In genomic region chr3:28242519-28242918, GRCh38 we compare ENCODE assay signal across 9 cellular contexts. TPM values are rescaled to one million over a fixed set of nuclear protein-coding genes. Genes with fewer than 3 reads are reported as not detected.
DNase-seq lines count a peak whose midpoint lies in the region; ATAC-seq, FAIRE-seq and TF ChIP-seq lines count a peak whose summit lies in the region.
"Had no signal": no experiment of that assay in that cellular context is flagged by ENCODE, and none has a peak within 500 bp of the region (broad histone marks: within the 10 kb centered on the region; RNA-seq: fewer than 3 reads in every experiment).

No MANE protein-coding gene starts in this region.

- H3K9me3 Mint-ChIP-seq in Caco-2 (ENCODE audit: unreplicated experiment): no peaks in the 10 kb centered on the region

- H3K27me3 ChIP-seq in Caco-2 (replicated peaks; ENCODE audit: control insufficient read depth, insufficient read depth, low read length) (no peaks in the 10 kb centered on the region), OCI-LY1 (ENCODE audit: insufficient read depth, low read length) (no peaks in the 10 kb centered on the region), endothelial cell of umbilical vein (ENCODE audit: control insufficient read depth in 2 of 2, insufficient read depth in 2 of 2, low read length in 2 of 2) (peaks cover 0 to 2% of the 10 kb centered on the region in 2 experiments), pancreas (no peaks in the 10 kb centered on the region)

- H3K9me2 ChIP-seq in OCI-LY1 (ENCODE audit: low read depth, low read length): no peaks in the 10 kb centered on the region

- WGBS in pancreas, 2 donors: 86 to 95% methylated on average over 3 of the region's 3 CpGs

- TSS peak; percentile 70 for BruUV-seq in Caco-2 (replicated peaks; lab: Mats Ljungman, UMichigan)
- no TSS peak for BruUV-seq in endothelial cell of umbilical vein (replicated peaks; lab: Mats Ljungman, UMichigan)

- CTCF ChIA-PET in Caco-2 (lab: Charles Lee) (no interaction called here), endothelial cell of umbilical vein (lab: Charles Lee) (no interaction called here)

- H3K36me3 ChIP-seq in Caco-2 (ENCODE audit: control insufficient read depth, insufficient read depth, low read length) (no peaks in the 10 kb centered on the region), OCI-LY1 (ENCODE audit: insufficient read depth, low read length) (no peaks in the 10 kb centered on the region), endothelial cell of umbilical vein (ENCODE audit: control insufficient read depth in 2 of 2, extremely low read depth in 1 of 2, insufficient read depth in 2 of 2, low read length in 2 of 2) (no peaks in the 10 kb centered on the region), pancreas (no peaks in the 10 kb centered on the region)

- no peaks in the 10 kb centered on the region for H3K9me1 ChIP-seq in endothelial cell of umbilical vein (replicated peaks; ENCODE audit: control insufficient read depth, extremely low read depth, insufficient read depth, low read length)

- H3K4me1 Mint-ChIP-seq in Caco-2 (ENCODE audit: low read depth, unreplicated experiment): peaks cover 33% of the 10 kb centered on the region

- peak overlapping the region; percentile 80 for H3K27ac Mint-ChIP-seq in Caco-2 (ENCODE audit: unreplicated experiment)

- POLR2A ChIA-PET in Caco-2 (lab: Charles Lee): no interaction called here
- POLR2A ChIA-PET in endothelial cell of umbilical vein (lab: Charles Lee): no interaction called here

- dilution Hi-C loops in endothelial cell of umbilical vein (cut with MboI; ENCODE audit: extremely low pct_ligation_motif_present, low sequenced_read_pairs): no loop called here

- H4K20me1 ChIP-seq in OCI-LY1 (ENCODE audit: insufficient read depth, low read length) (no peaks in the 10 kb centered on the region), endothelial cell of umbilical vein (replicated peaks; ENCODE audit: control insufficient read depth, extremely low read depth, insufficient read depth, low read length) (no peaks in the 10 kb centered on the region)

- no peak for ATAC-seq in pancreas
- ATAC-seq in GM18502 (IDR thresholded peaks at IDR 0.05; ENCODE audit: poor library complexity, unreplicated experiment): no peak

- peak overlapping the region; percentile 94 for H3K9ac ChIP-seq in OCI-LY1 (ENCODE audit: low read length)
- no peak overlapping the region for H3K9ac ChIP-seq in endothelial cell of umbilical vein (replicated peaks; ENCODE audit: extremely low read depth, insufficient read depth, low read length)

- FAIRE-seq in endothelial cell of umbilical vein (lab: Jason Lieb, UNC) (no peak), pancreas (lab: Jason Lieb, UNC) (no peak)

- peaks cover 41% of the 10 kb centered on the region for H3K79me2 ChIP-seq in OCI-LY1 (ENCODE audit: insufficient read depth, low read length)
- peaks cover 20% of the 10 kb centered on the region for H3K79me2 ChIP-seq in endothelial cell of umbilical vein (ENCODE audit: control insufficient read depth, insufficient read depth, low read length)

- H3K4me3 ChIP-seq in Caco-2 (ENCODE audit: low read depth, low read length) (peak overlapping the region; percentile 74), OCI-LY1 (ENCODE audit: low read depth, low read length, poor library complexity, severe bottlenecking) (peak overlapping the region; percentile 88), endothelial cell of umbilical vein (replicated peaks in 1 of 3; ENCODE audit: insufficient read depth in 1 of 3, low read depth in 1 of 3, low read length in 3 of 3) (peak overlapping the region in 2 of 3 experiments; percentile 55 to 94), pancreas (peak overlapping the region in 3 of 4 donors; percentile 69 to 97 (median 82))

- peak overlapping the region; percentile 88 for H3K4me3 Mint-ChIP-seq in Caco-2 (ENCODE audit: unreplicated experiment)

- no peak overlapping the region for H3K27ac ChIP-seq in OCI-LY1 (ENCODE audit: low read depth, low read length, poor library complexity, severe bottlenecking)
- no peak overlapping the region for H3K27ac ChIP-seq in endothelial cell of umbilical vein (ENCODE audit: insufficient read depth, low read depth, low read length)
- no peak overlapping the region for H3K27ac ChIP-seq in pancreas

- intact Hi-C loops in Caco-2 (cut with micrococcal nuclease; ENCODE audit: unreplicated experiment): no loop called here
- intact Hi-C loops in endothelial cell of umbilical vein (cut with micrococcal nuclease): loop anchor here (5.0 kb wide), 2 partner anchors 55 to 520 kb away; partner anchors contain the start of gene EOMES
- intact Hi-C loops in pancreas (cut with DNase I): no loop called here

- DNase-seq in Caco-2: no peak
- no peak for DNase-seq in endothelial cell of umbilical vein (ENCODE audit: low read depth, low spot score)
- no peak for DNase-seq in pancreas
- no peak for DNase-seq in middle frontal gyrus (ENCODE audit: extremely low spot score, low spot score)
- no peak for DNase-seq in CD1c-positive myeloid dendritic cell (ENCODE audit: extremely low spot score)
- DNase-seq in NCI-H526 treated with DMSO at 0.1 percent for 48 hours (lab: John Stamatoyannopoulos, UW): no peak
- DNase-seq: activated CD4-positive, alpha-beta T cell treated with anti-CD3 and anti-CD28 coated beads, Interleukin-2, amount 50 U/mL, for 1 hour had no signal

- H3K36me3 Mint-ChIP-seq in Caco-2 (ENCODE audit: insufficient read depth, unreplicated experiment): peaks cover 15% of the 10 kb centered on the region

- TF ChIP-seq CTCF in Caco-2 (IDR thresholded peaks at IDR 0.05; ENCODE audit: insufficient read depth in 1 of 2, low read depth in 1 of 2, low read length in 1 of 2, severe bottlenecking in 1 of 2, unreplicated experiment in 1 of 2) (no peak), OCI-LY1 (IDR thresholded peaks at IDR 0.05; ENCODE audit: low read length) (no peak), endothelial cell of umbilical vein (IDR thresholded peaks at IDR 0.05; ENCODE audit: extremely low read depth in 1 of 2, insufficient read depth in 1 of 2, low read depth in 1 of 2, low read length in 2 of 2) (no peak), pancreas (IDR thresholded peaks at IDR 0.05) (no peak)

- H2AFZ ChIP-seq in OCI-LY1 (ENCODE audit: low read length) (no peak overlapping the region), endothelial cell of umbilical vein (ENCODE audit: low read depth, low read length) (peak overlapping the region; percentile 88)

- H3K27me3 Mint-ChIP-seq in Caco-2 (ENCODE audit: insufficient read depth, unreplicated experiment): no peaks in the 10 kb centered on the region

- H3K4me1 ChIP-seq in Caco-2 (peaks cover 17% of the 10 kb centered on the region), OCI-LY1 (ENCODE audit: insufficient read depth, low read length, severe bottlenecking) (peaks cover 28% of the 10 kb centered on the region), endothelial cell of umbilical vein (ENCODE audit: control insufficient read depth, extremely low read depth, insufficient read depth, low read length) (peaks cover 12% of the 10 kb centered on the region), pancreas (peaks cover 0 to 23% (median 5%) of the 10 kb centered on the region in 3 donors)

- H3F3A ChIP-seq in OCI-LY1 (ENCODE audit: insufficient read depth, low read length): no peaks in the 10 kb centered on the region

- no peak for TF ChIP-seq POLR2A in endothelial cell of umbilical vein (IDR thresholded peaks at IDR 0.05; ENCODE audit: low read depth, low read length)

- H3K4me2 ChIP-seq in OCI-LY1 (ENCODE audit: low read length) (peak overlapping the region; percentile 91), endothelial cell of umbilical vein (ENCODE audit: insufficient read depth, low read length) (peak overlapping the region; percentile 92)

- H3K9me3 ChIP-seq in Caco-2 (no peaks in the 10 kb centered on the region), OCI-LY1 (ENCODE audit: low read length) (no peaks in the 10 kb centered on the region), endothelial cell of umbilical vein (replicated peaks; ENCODE audit: control insufficient read depth, insufficient read depth, low read length) (no peaks in the 10 kb centered on the region), pancreas (no peaks in the 10 kb centered on the region)

TF ChIP-seq in endothelial cell of umbilical vein, 7 proteins besides CTCF, POLR2A, EP300 and RAD21:
- TF ChIP-seq MYC (IDR thresholded peaks at IDR 0.05; ENCODE audit: low read depth, low read length) (no peak), JUN (IDR thresholded peaks at IDR 0.05; ENCODE audit: borderline replicate concordance, insufficient read depth, insufficient read length, low read depth) (no peak), POLR2AphosphoS5 (IDR thresholded peaks at IDR 0.05; ENCODE audit: insufficient read depth, low read depth, low read length) (no peak), EZH2 (IDR thresholded peaks at IDR 0.05; ENCODE audit: borderline replicate concordance, low read depth, low read length, severe bottlenecking) (no peak), GATA2 (IDR thresholded peaks at IDR 0.05; ENCODE audit: insufficient read depth, insufficient read length, low read depth, low read length) (no peak), FOS (IDR thresholded peaks at IDR 0.05; ENCODE audit: borderline replicate concordance, insufficient read depth, low read length) (no peak)
- TF ChIP-seq, protein P1, sequence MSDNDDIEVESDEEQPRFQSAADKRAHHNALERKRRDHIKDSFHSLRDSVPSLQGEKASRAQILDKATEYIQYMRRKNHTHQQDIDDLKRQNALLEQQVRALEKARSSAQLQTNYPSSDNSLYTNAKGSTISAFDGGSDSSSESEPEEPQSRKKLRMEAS (IDR thresholded peaks at IDR 0.05; ENCODE audit: insufficient read depth, insufficient read length): no peak

RNA-seq across cellular contexts. Expression of gene CMC1, which starts 1.1 kb away (rescaled TPM):
- total RNA-seq in Caco-2 (2022) (22.8 and 23.7 TPM in 2 replicates), endothelial cell of umbilical vein (15.3 and 18.6 TPM in 2 replicates), pancreas (1 to 10 TPM; 4.3 to 9.3 (median 7.1) TPM)
- polyA plus RNA-seq in endothelial cell of umbilical vein (9.0 and 13.1 TPM in 2 replicates), pancreas (10 to 100 TPM; 16.4 to 23.9 TPM)
- polyA plus RNA-seq in endothelial cell of umbilical vein (2011; cell fraction: cytosol; rRNA removed): 16.2 and 17.5 TPM in 2 replicates
- polyA plus RNA-seq in endothelial cell of umbilical vein (2011; cell fraction: nucleus; rRNA removed): 12.5 and 15.5 TPM in 2 replicates
- polyA plus RNA-seq in endothelial cell of umbilical vein (2012): 26.7 and 29.4 TPM in 2 replicates
- polyA minus RNA-seq in endothelial cell of umbilical vein: 3.0 and 3.4 TPM in 2 replicates
- polyA minus RNA-seq in endothelial cell of umbilical vein (2011; cell fraction: cytosol; rRNA and poly(A)+ RNA removed): 12.1 TPM
- polyA minus RNA-seq in endothelial cell of umbilical vein (2011; cell fraction: nucleus; rRNA and poly(A)+ RNA removed): 14.3 and 15.1 TPM in 2 replicates
